In the genomic region with DNA sequence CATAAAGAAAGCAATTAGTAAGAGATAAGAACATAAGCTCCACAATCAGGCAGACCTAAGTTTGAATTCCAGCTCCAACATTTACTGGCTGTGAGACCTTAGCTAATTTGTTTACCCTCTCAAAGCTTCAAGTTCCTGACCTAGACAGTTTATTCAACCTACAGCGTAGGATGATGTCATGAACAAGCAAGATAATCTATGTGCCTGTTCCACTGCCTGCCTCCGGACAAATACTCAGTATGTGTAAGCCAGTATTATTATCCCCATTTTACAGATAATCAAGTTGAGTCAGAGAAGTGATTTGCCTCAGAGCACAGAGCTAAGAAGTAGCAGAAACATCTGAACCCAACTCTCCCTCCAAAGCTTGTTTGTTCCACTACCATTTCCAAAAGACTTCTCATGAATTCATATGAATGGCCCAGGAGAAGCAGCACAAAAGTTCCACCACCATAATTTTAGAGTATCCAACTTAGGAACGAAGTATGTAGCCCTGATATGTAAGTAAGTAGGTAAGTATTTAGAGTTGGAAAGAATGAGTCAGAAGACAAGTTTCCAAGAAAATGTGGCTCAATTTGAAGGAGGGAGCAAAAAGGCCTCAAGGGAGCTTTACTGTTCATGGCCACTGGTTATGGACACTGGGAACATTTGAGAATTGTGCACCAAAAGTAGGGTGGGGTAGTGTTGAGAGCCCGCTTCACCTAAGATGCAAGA, we compare ENCODE assay signal across 20 cellular contexts.
DNase-seq lines count a peak whose midpoint lies in the region.
"Had no signal": no experiment of that assay in that cellular context is flagged by ENCODE, and none has a peak within 500 bp of the region (broad histone marks: within the 10 kb centered on the region; RNA-seq: fewer than 3 reads in every experiment).

No MANE protein-coding gene starts in this region.

- DNase-seq in NCI-H748 (lab: John Stamatoyannopoulos, UW; ENCODE audit: unreplicated experiment) (peak; percentile 40), NCI-H748 treated with DMSO at 0.1 percent for 48 hours (lab: John Stamatoyannopoulos, UW) (no peak), amniotic stem cell (lab: John Stamatoyannopoulos, UW) (peak; percentile 2), fibroblast of the conjunctiva (ENCODE audit: low read depth) (peak; percentile 2), renal cortical epithelial cell (ENCODE audit: low read depth) (peak; percentile 26), AG20443 (ENCODE audit: low spot score) (no peak), pons (ENCODE audit: low spot score) (no peak)
- DNase-seq in stimulated activated naive CD4-positive, alpha-beta T cell treated with Interleukin-2 at 50 U/mL for 16 hours (lab: John Stamatoyannopoulos, UW) = no peak
- DNase-seq: activated CD4-positive, alpha-beta T cell treated with anti-CD3 and anti-CD28 coated beads, Interleukin-2, amount 50 U/mL, for 1 hour; activated naive CD4-positive, alpha-beta T cell treated with anti-CD3 and anti-CD28 coated beads, Interleukin-2, amount 50 U/mL, for 16 hours; activated T-cell treated with anti-CD3 and anti-CD28 coated beads for 4 hours; central memory CD4-positive, alpha-beta T cell; effector CD8-positive, alpha-beta T cell; hippocampal formation; kidney; NCI-H146; NCI-H2227 treated with DMSO at 0.1 percent for 48 hours; nephron progenitor cell; T-cell; transverse colon had no signal

Comparison
In these comparisons a context has a peak if more than half of its experiments do, and no peak if none do; other contexts are left out.
1. DNase-seq: peak in NCI-H748 (single experiment), amniotic stem cell (single experiment), fibroblast of the conjunctiva (single experiment) and renal cortical epithelial cell (single experiment); none in NCI-H748 treated with DMSO at 0.1 percent for 48 hours (single experiment), AG20443 (single experiment), stimulated activated naive CD4-positive, alpha-beta T cell treated with Interleukin-2 at 50 U/mL for 16 hours (single experiment) and pons (single experiment).